Comparison of ENCODE assay signal across 16 cellular contexts in the genomic region with DNA sequence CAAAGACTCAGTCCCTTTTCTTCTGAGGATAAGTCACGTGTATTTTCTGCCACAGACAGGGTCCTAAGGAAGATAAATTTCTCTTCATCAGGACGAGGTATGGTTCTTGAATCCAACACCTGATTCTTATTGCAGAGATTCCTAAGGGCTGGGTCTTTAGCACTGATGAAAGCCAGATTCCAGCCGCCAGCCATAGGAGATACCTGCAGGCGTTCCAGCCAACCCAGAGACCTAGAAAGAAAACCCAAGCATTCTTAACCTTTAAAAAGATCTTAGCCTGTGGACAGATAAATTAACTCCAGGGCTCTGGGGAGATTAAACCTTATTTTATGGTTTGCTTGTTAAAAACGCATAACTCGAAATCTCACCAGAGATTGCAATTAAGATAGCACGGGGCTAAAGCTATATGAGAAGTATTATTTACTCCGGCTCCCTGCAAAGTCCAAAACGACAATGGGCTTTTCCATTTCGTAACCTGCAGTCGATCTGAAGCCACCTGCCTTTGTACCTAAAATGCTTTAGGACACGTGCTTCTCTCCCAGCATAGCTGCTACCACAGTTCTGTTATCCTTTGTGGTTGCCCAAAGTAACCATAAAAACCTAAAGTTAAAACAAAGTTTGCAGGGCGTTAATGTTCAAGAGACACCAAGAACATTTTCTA.
"Had no signal": no experiment of that assay in that cellular context is flagged by ENCODE, and none has a peak within 500 bp of the region (broad histone marks: within the 10 kb centered on the region; RNA-seq: fewer than 3 reads in every experiment).

No MANE protein-coding gene starts in this region.

- H3K4me1 Mint-ChIP-seq: naive B cell had no signal

- DNase-seq: cortex of kidney; dorsolateral prefrontal cortex; effector CD8-positive, alpha-beta T cell; heart left ventricle; left ventricle myocardium superior; mesenchymal stem cell; midbrain; naive B cell; psoas muscle; retina; sigmoid colon; stimulated activated CD4-positive, alpha-beta T cell treated with anti-CD3 and anti-CD28 coated beads, Interleukin-12 subunit alpha, Interleukin-12 subunit beta, amount 100 ng/mL, for 4 hours; stimulated activated naive CD4-positive, alpha-beta T cell treated with Interleukin-2 at 50 U/mL for 16 hours had no signal

- H3K9me3 ChIP-seq: heart left ventricle, neutrophil, psoas muscle, sigmoid colon had no signal

- H3K4me3 Mint-ChIP-seq: naive B cell had no signal

- H3K36me3 Mint-ChIP-seq: naive B cell had no signal

- H3K4me1 ChIP-seq: psoas muscle, sigmoid colon had no signal

- H3K36me3 ChIP-seq: heart left ventricle, neutrophil, sigmoid colon had no signal

- H3K27ac Mint-ChIP-seq: naive B cell had no signal

- H3K27ac ChIP-seq: dorsolateral prefrontal cortex, heart left ventricle, neutrophil, psoas muscle, sigmoid colon, skin epidermis had no signal

- H3K4me3 ChIP-seq: dorsolateral prefrontal cortex, heart left ventricle, lung, psoas muscle, sigmoid colon, skin epidermis had no signal

- ATAC-seq: heart left ventricle, left ventricle myocardium superior, psoas muscle had no signal

- H3K27me3 ChIP-seq: heart left ventricle, neutrophil had no signal
